Comparison of ENCODE assay signal across 10 cellular contexts in genomic region chr2:96665083-96665569, GRCh38. TPM values are rescaled to one million over a fixed set of nuclear protein-coding genes. Genes with fewer than 3 reads are reported as not detected.
DNase-seq lines count a peak whose midpoint lies in the region; ATAC-seq and TF ChIP-seq lines count a peak whose summit lies in the region.
"Had no signal": no experiment of that assay in that cellular context is flagged by ENCODE, and none has a peak within 500 bp of the region (broad histone marks: within the 10 kb centered on the region; RNA-seq: fewer than 3 reads in every experiment).

No MANE protein-coding gene starts in this region.

- POLR2A ChIA-PET in RWPE1 (lab: Yijun Ruan, JAX; ENCODE audit: low non-redundant PET): interaction anchor here (0.5 to 1.1 kb wide), 4 partner anchors 13 to 183 kb away, joined by 3 to 4 read pairs (median 3); partner anchors contain the start of gene KANSL3

- ATAC-seq in GM19395 (IDR thresholded peaks at IDR 0.05; ENCODE audit: unreplicated experiment): no peak
- ATAC-seq: GM12878 had no signal

- DNase-seq in EL (peak; percentile 98), RWPE1 (ENCODE audit: low spot score) (peak; percentile 96), fibroblast of the aortic adventitia (ENCODE audit: low read depth) (peak; percentile 99), pulmonary artery endothelial cell (ENCODE audit: low read depth, low spot score) (peak; percentile 64), NCI-H526 (lab: John Stamatoyannopoulos, UW) (no peak), HuH-7 (ENCODE audit: low spot score) (no peak)
- no peak for DNase-seq in stimulated activated naive CD4-positive, alpha-beta T cell treated with Interleukin-2 at 50 U/mL for 16 hours (lab: John Stamatoyannopoulos, UW)

- TF ChIP-seq CTCF in RWPE1 (conservative IDR thresholded peaks at IDR 0.05; ENCODE audit: low read depth) (no peak), fibroblast of the aortic adventitia (IDR thresholded peaks at IDR 0.05; ENCODE audit: insufficient read depth, low read length) (no peak)

- peak overlapping the region; percentile 88 for H3K27ac ChIP-seq in RWPE1
- H3K27ac ChIP-seq: KMS-11 had no signal

- CTCF ChIA-PET in RWPE1 (lab: Yijun Ruan, JAX): interaction anchor here (0.6 kb wide), 1 partner anchor 257 kb away, joined by 3 read pairs; no protein-coding TSS in a partner anchor

- no peak overlapping the region for H3K4me3 ChIP-seq in fibroblast of the aortic adventitia (ENCODE audit: low read depth, low read length)
- H3K4me3 ChIP-seq: GM12878 had no signal

RNA-seq across cellular contexts. Expression of gene FER1L5, which starts 22.6 kb away (rescaled TPM):
- 0.18 and 0.98 TPM in 2 replicates for total RNA-seq in fibroblast of the aortic adventitia (ENCODE audit: low replicate concordance)
- total RNA-seq in pulmonary artery endothelial cell: 0.11 TPM in 1 of 2 replicates, not detected in the other
- total RNA-seq: GM12878 had no signal

RNA-seq across cellular contexts. Expression of gene KANSL3, which starts 27.0 kb away (rescaled TPM):
- 39.7 and 45.6 TPM in 2 replicates for total RNA-seq in fibroblast of the aortic adventitia (ENCODE audit: low replicate concordance)
- 24.7 and 34.4 TPM in 2 replicates for total RNA-seq in pulmonary artery endothelial cell

Comparison
In these comparisons a context has a peak if more than half of its experiments do, and no peak if none do; other contexts are left out.
1. DNase-seq: peak in EL (single experiment), RWPE1 (single experiment), fibroblast of the aortic adventitia (single experiment) and pulmonary artery endothelial cell (single experiment); none in NCI-H526 (0 of 2), stimulated activated naive CD4-positive, alpha-beta T cell treated with Interleukin-2 at 50 U/mL for 16 hours (single experiment) and HuH-7 (single experiment).